17 cellular contexts compared by ENCODE assay signal in the genomic region with DNA sequence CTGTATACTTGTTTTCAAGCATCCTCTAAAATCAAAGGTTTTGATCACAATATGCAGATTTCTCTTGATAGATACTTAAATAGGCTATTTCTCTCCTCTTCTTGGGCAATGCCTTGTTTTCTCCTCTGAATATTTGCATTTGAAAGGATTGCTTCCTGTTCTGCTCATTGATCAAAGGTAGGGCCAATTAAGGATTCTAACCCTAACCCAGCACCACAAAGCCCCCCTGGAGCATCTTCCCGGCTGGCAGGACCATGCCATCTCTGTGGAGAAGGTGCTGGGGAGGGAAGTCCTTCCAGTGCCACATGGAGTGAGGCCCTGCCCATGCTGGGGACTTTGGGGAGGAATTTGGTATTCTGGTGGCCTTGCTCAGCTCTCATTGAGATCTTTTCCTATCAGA. TPM values are rescaled to one million over a fixed set of nuclear protein-coding genes. Genes with fewer than 3 reads are reported as not detected.
DNase-seq lines count a peak whose midpoint lies in the region; TF ChIP-seq lines count a peak whose summit lies in the region.
"Had no signal": no experiment of that assay in that cellular context is flagged by ENCODE, and none has a peak within 500 bp of the region (broad histone marks: within the 10 kb centered on the region; RNA-seq: fewer than 3 reads in every experiment).

No MANE protein-coding gene starts in this region.

- peak overlapping the region in 1 of 3 experiments; percentile 65; a peak in 2 of 7 replicates for H3K27ac Mint-ChIP-seq in H9
- H3K27ac Mint-ChIP-seq: CD14-positive monocyte; CD8-positive, alpha-beta memory T cell; HFFc6 had no signal

- TF ChIP-seq CTCF in H9 (conservative IDR thresholded peaks at IDR 0.05) (no peak), OCI-LY7 (conservative IDR thresholded peaks at IDR 0.05; ENCODE audit: low read length) (no peak)

- H3K4me1 Mint-ChIP-seq in H9 = peaks cover 17 to 30% of the 10 kb centered on the region in 2 experiments
- H3K4me1 Mint-ChIP-seq: CD14-positive monocyte; CD8-positive, alpha-beta memory T cell had no signal

- H3K4me2 ChIP-seq in H9 (ENCODE audit: insufficient read depth, insufficient read length, low read length) = peak overlapping the region; percentile 9
- 0 out of 2 replicates have a peak overlapping the region, but pooled peaks have one; percentile 16 for H3K4me2 ChIP-seq in OCI-LY7 (ENCODE audit: low read length)
- no peak overlapping the region for H3K4me2 ChIP-seq in neuronal stem cell (ENCODE audit: insufficient read depth, low read length, poor library complexity, severe bottlenecking)
- H3K4me2 ChIP-seq: A549 had no signal

- no peaks in the 10 kb centered on the region; a peak in 1 of 5 replicates for H3K9me3 Mint-ChIP-seq in H9
- H3K9me3 Mint-ChIP-seq: CD8-positive, alpha-beta memory T cell; HFFc6 had no signal

- no CpG with 5 or more reads among the region's 1 CpG for WGBS in H9 (ENCODE audit: extremely low coverage, insufficient read length, low lambda C conversion rate)
- WGBS in neuronal stem cell (ENCODE audit: extremely low coverage in 2 of 2, insufficient read length in 2 of 2, insufficient replicate concordance in 1 of 2), 2 donors = no CpG with 5 or more reads among the region's 1 CpG

- H3K23me2 ChIP-seq in H9 (ENCODE audit: insufficient read length, low read depth, low read length, poor library complexity, severe bottlenecking) = no peaks in the 10 kb centered on the region

- peaks cover 7% of the 10 kb centered on the region for H3K27me3 Mint-ChIP-seq in H9 (ENCODE audit: low read depth)
- H3K27me3 Mint-ChIP-seq: CD8-positive, alpha-beta memory T cell had no signal

- H3K79me2 ChIP-seq in H9 (ENCODE audit: insufficient read depth, low read length) = 0 out of 2 replicates have a peak, but pooled peaks cover 2% of the 10 kb centered on the region
- H3K79me2 ChIP-seq in OCI-LY7 (ENCODE audit: insufficient read depth, low read depth, low read length) = no peaks in the 10 kb centered on the region

- H2BK20ac ChIP-seq in H9 (ENCODE audit: low read depth, low read length, poor library complexity, severe bottlenecking) = no peak overlapping the region

- H3K14ac ChIP-seq in H9 (ENCODE audit: insufficient read depth, low read length) = no peak overlapping the region
- no peak overlapping the region for H3K14ac ChIP-seq in neuronal stem cell (ENCODE audit: low read length)

- H3K18ac ChIP-seq in H9 (ENCODE audit: insufficient read length, low read depth, low read length) (no peak overlapping the region), neuronal stem cell (ENCODE audit: low read length) (no peak overlapping the region)

- H3K27ac ChIP-seq in H9 (ENCODE audit: insufficient read length, low read depth, low read length) (no peak overlapping the region), OCI-LY7 (ENCODE audit: low read depth, low read length, poor library complexity, severe bottlenecking) (peak overlapping the region; percentile 20), neuronal stem cell (replicated peaks; ENCODE audit: low read length) (no peak overlapping the region)
- H3K27ac ChIP-seq: GM23248 had no signal

- H3K9ac ChIP-seq in H9 (ENCODE audit: extremely low read depth, insufficient read length, low read length) (no peak overlapping the region), neuronal stem cell (ENCODE audit: low read depth, low read length, poor library complexity) (no peak overlapping the region)
- H3K9ac ChIP-seq: GM23248 had no signal

- H4K5ac ChIP-seq in H9 (ENCODE audit: insufficient read length, low read depth, low read length) = no peak overlapping the region

- H2BK15ac ChIP-seq in H9 (ENCODE audit: low read depth, low read length) (no peak overlapping the region), neuronal stem cell (ENCODE audit: low read length) (no peak overlapping the region)

- H3K27me3 ChIP-seq in H9 (ENCODE audit: insufficient read depth, low read length) (no peaks in the 10 kb centered on the region), neuronal stem cell (ENCODE audit: control insufficient read depth in 3 of 3, insufficient read depth in 3 of 3, low read depth in 1 of 3, low read length in 3 of 3) (no peaks in the 10 kb centered on the region)

- H2BK12ac ChIP-seq in H9 (ENCODE audit: insufficient read length, low read depth, low read length) (no peak overlapping the region), neuronal stem cell (ENCODE audit: low read length) (peak overlapping the region; percentile 16)

- no peak overlapping the region for H3T11ph ChIP-seq in H9 (ENCODE audit: low read length)

- CTCF ChIA-PET in OCI-LY7 (lab: Charles Lee; ENCODE audit: unreplicated experiment) = no interaction called here

- peaks cover 21 to 45% (median 21%) of the 10 kb centered on the region in 3 experiments; a peak in 6 of 7 replicates for H3K36me3 Mint-ChIP-seq in H9 (ENCODE audit: insufficient read depth in 1 of 3, low read depth in 3 of 3)

- peak overlapping the region; percentile 41 for H4K91ac ChIP-seq in H9 (ENCODE audit: insufficient read length, low read depth, low read length)
- no peak overlapping the region for H4K91ac ChIP-seq in neuronal stem cell (ENCODE audit: low read depth, low read length, poor library complexity)

- H3K4me3 ChIP-seq in OCI-LY7 (ENCODE audit: low read depth, low read length, poor library complexity, severe bottlenecking) (no peak overlapping the region), neuronal stem cell (ENCODE audit: low read length in 2 of 2) (no peak overlapping the region)
- H3K4me3 ChIP-seq: A549, GM23248, K562 had no signal

- H3K4ac ChIP-seq in H9 (ENCODE audit: low read depth, low read length) (no peak overlapping the region), neuronal stem cell (ENCODE audit: low read length) (no peak overlapping the region)

- H2BK5ac ChIP-seq in H9 (ENCODE audit: insufficient read length, low read length) = no peak overlapping the region
- no peak overlapping the region for H2BK5ac ChIP-seq in neuronal stem cell (ENCODE audit: low read length)

- H4K20me1 ChIP-seq in H9 (ENCODE audit: control insufficient read depth, insufficient read depth, insufficient read length) = no peaks in the 10 kb centered on the region
- no peaks in the 10 kb centered on the region for H4K20me1 ChIP-seq in OCI-LY7 (ENCODE audit: insufficient read depth, low read length)

- intact Hi-C loops in OCI-LY7 (cut with micrococcal nuclease; ENCODE audit: unreplicated experiment) = no loop called here

- H3K23ac ChIP-seq in H9 (ENCODE audit: insufficient read length, low read depth, low read length) (no peak overlapping the region), neuronal stem cell (ENCODE audit: low read depth, low read length, poor library complexity) (no peak overlapping the region)

- H3K9me3 ChIP-seq in H9 (ENCODE audit: control insufficient read depth, low read depth, low read length) (no peaks in the 10 kb centered on the region), OCI-LY7 (ENCODE audit: low read length) (no peaks in the 10 kb centered on the region), neuronal stem cell (replicated peaks in 1 of 2; ENCODE audit: control insufficient read depth in 2 of 2, insufficient read depth in 1 of 2, low read depth in 1 of 2, low read length in 2 of 2) (no peaks in the 10 kb centered on the region)
- H3K9me3 ChIP-seq: A549, Caco-2 had no signal

- H3K9me2 ChIP-seq in OCI-LY7 (ENCODE audit: insufficient read depth, low read length) = no peaks in the 10 kb centered on the region

- H2BK120ac ChIP-seq in H9 (ENCODE audit: low read depth, low read length, poor library complexity, severe bottlenecking) (no peak overlapping the region), neuronal stem cell (ENCODE audit: low read depth, low read length) (no peak overlapping the region)

- H3K4me1 ChIP-seq in H9 (ENCODE audit: insufficient read depth, low read length) (peaks cover 9% of the 10 kb centered on the region; the same call in 1 of the 2 replicates), OCI-LY7 (ENCODE audit: insufficient read depth, low read length, poor library complexity, severe bottlenecking) (peaks cover 12% of the 10 kb centered on the region), neuronal stem cell (ENCODE audit: control insufficient read depth in 2 of 2, insufficient read depth in 1 of 2, low read depth in 1 of 2, low read length in 2 of 2) (no peaks in the 10 kb centered on the region)
- H3K4me1 ChIP-seq: A549, Caco-2 had no signal

- H2AFZ ChIP-seq in H9 (ENCODE audit: low read length) (no peak overlapping the region), OCI-LY7 (ENCODE audit: low read length) (no peak overlapping the region), neuronal stem cell (ENCODE audit: low read length) (no peak overlapping the region)
- H2AFZ ChIP-seq: GM23248 had no signal

- H3K79me1 ChIP-seq in H9 (ENCODE audit: insufficient read depth, low read depth, low read length, poor library complexity, severe bottlenecking) (no peaks in the 10 kb centered on the region), neuronal stem cell (ENCODE audit: low read depth, low read length) (no peaks in the 10 kb centered on the region)

- BruUV-seq in OCI-LY7 (replicated peaks; lab: Mats Ljungman, UMichigan) = no TSS peak

- POLR2A ChIA-PET in OCI-LY7 (lab: Charles Lee) = interaction anchor here (1.9 to 2.1 kb wide), 2 partner anchors 11 to 13 kb away, joined by 5 read pairs; a partner anchor contains a TSS

- H2AK5ac ChIP-seq in H9 (ENCODE audit: insufficient read length, low read length) (no peak overlapping the region), neuronal stem cell (ENCODE audit: low read depth, low read length) (no peak overlapping the region)

- peak; percentile 68 for DNase-seq in H9
- DNase-seq in OCI-LY7 (ENCODE audit: low spot score) = no peak
- peak; percentile 38 for DNase-seq in iPS DF 19.7 (ENCODE audit: low read depth, low spot score)
- no peak for DNase-seq in neuronal stem cell (ENCODE audit: low spot score)
- DNase-seq in dedifferentiated amniotic fluid mesenchymal stem cell (ENCODE audit: extremely low spot score) = no peak
- DNase-seq in NCI-H1694 (lab: John Stamatoyannopoulos, UW) = no peak
- no peak for DNase-seq in SHP77 (lab: John Stamatoyannopoulos, UW)
- DNase-seq in DMS 273 treated with DMSO at 0.1 percent for 48 hours (lab: John Stamatoyannopoulos, UW) = no peak
- DNase-seq: Caco-2; CD8-positive, alpha-beta memory T cell; DMS53; GM23248; HCEC 1CT; HFFc6 had no signal

- H3K36me3 ChIP-seq in OCI-LY7 (ENCODE audit: insufficient read depth, low read length) = peaks cover 87% of the 10 kb centered on the region
- H3K36me3 ChIP-seq in neuronal stem cell (replicated peaks in 1 of 2; ENCODE audit: control insufficient read depth in 2 of 2, insufficient read depth in 2 of 2, low read length in 2 of 2) = peaks cover 11 to 48% of the 10 kb centered on the region in 2 donors

- H4K8ac ChIP-seq in H9 (replicated peaks; ENCODE audit: insufficient read length, low read depth, low read length) = no peak overlapping the region
- H4K8ac ChIP-seq in neuronal stem cell (ENCODE audit: low read depth, low read length) = no peak overlapping the region

- no peak overlapping the region for H3K4me3 Mint-ChIP-seq in H9
- H3K4me3 Mint-ChIP-seq: CD14-positive monocyte; CD8-positive, alpha-beta memory T cell; HFFc6 had no signal

- H3K56ac ChIP-seq in H9 (ENCODE audit: insufficient read length, low read depth, low read length) = no peak overlapping the region

RNA-seq across cellular contexts. Expression of a gene that starts 11.3 kb away (rescaled TPM):
- total RNA-seq in H9 (2021) (77.9 and 79.3 TPM in 2 replicates), OCI-LY7 (2022) (78.1 and 96.1 TPM in 2 replicates)
- 112 and 126 TPM in 2 replicates for total RNA-seq in OCI-LY7 (2014; rRNA removed; shearing (Covaris generic))
- 33.3 TPM for polyA plus RNA-seq in neuronal stem cell (2013, experiment 1 of 2)
- 33.3 TPM for polyA plus RNA-seq in neuronal stem cell (2013, experiment 2 of 2)

RNA-seq across cellular contexts. Expression of a gene that starts 40.7 kb away (rescaled TPM):
- total RNA-seq in H9 (2021) = 18.4 and 20.4 TPM in 2 replicates
- total RNA-seq in OCI-LY7 (2014; rRNA removed; shearing (Covaris generic)) = 30.9 and 40.3 TPM in 2 replicates
- 49.0 and 51.2 TPM in 2 replicates for total RNA-seq in OCI-LY7 (2022)
- polyA plus RNA-seq in neuronal stem cell (2013, experiment 1 of 2) = 10.3 TPM
- 10.8 TPM for polyA plus RNA-seq in neuronal stem cell (2013, experiment 2 of 2)

Comparison
In these comparisons a context has a peak if more than half of its experiments do, and no peak if none do; other contexts are left out.
1. DNase-seq: peak in H9 (single experiment) and iPS DF 19.7 (single experiment); none in OCI-LY7 (single experiment), neuronal stem cell (single experiment), dedifferentiated amniotic fluid mesenchymal stem cell (single experiment), NCI-H1694 (single experiment), SHP77 (0 of 2) and DMS 273 treated with DMSO at 0.1 percent for 48 hours (single experiment).